In the genomic region with DNA sequence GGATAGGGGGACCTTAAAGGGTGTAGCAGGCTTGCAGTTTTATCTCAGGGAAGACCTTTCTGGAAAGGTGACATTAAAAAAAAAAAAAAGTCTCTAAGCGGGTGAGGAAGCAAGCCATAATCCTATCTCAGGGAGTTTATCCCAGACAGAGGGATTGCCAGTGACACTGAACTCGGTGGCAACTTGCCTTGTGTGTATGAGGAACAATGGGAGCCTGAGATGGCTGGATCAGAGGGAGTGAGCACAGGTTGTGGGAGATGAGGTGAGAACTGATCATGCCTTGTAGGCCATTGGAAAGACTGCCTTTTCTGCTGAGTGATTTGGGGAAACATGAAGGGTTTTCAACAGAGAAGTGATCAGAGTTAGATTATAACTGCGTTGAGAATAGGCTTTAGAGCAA, we compare ENCODE assay signal across 18 cellular contexts. TPM values are rescaled to one million over a fixed set of nuclear protein-coding genes. Genes with fewer than 3 reads are reported as not detected.
"Had no signal": no experiment of that assay in that cellular context is flagged by ENCODE, and none has a peak within 500 bp of the region (broad histone marks: within the 10 kb centered on the region; RNA-seq: fewer than 3 reads in every experiment).

No MANE protein-coding gene starts in this region.

- H3K9me3 Mint-ChIP-seq: effector memory CD8-positive, alpha-beta T cell; nephron had no signal

- H3K4me1 ChIP-seq: thyroid gland had no signal

- ATAC-seq: effector memory CD8-positive, alpha-beta T cell; foreskin keratinocyte; left ventricle myocardium superior; sciatic nerve; T-helper 17 cell had no signal

- H3K27ac Mint-ChIP-seq: nephron, T-helper 17 cell had no signal

- H3K4me3 ChIP-seq: thyroid gland had no signal

- H3K27ac ChIP-seq: brain microvascular endothelial cell, foreskin keratinocyte, thyroid gland had no signal

- H3K4me1 Mint-ChIP-seq: nephron had no signal

- H3K27me3 Mint-ChIP-seq: effector memory CD8-positive, alpha-beta T cell; T-helper 17 cell had no signal

- H3K36me3 ChIP-seq: brain microvascular endothelial cell, thyroid gland had no signal

- H3K9me3 ChIP-seq: thyroid gland had no signal

- DNase-seq: activated CD4-positive, alpha-beta T cell treated with anti-CD3 and anti-CD28 coated beads, Interleukin-2, amount 50 U/mL, for 1 hour; activated CD4-positive, CD25-positive, alpha-beta regulatory T cell; activated CD8-positive, alpha-beta memory T cell treated with anti-CD3 and anti-CD28 coated beads for 24 hours; activated naive CD4-positive, alpha-beta T cell treated with Interleukin-2 at 50 U/mL for 16 hours; brain microvascular endothelial cell; cortex of kidney; effector memory CD8-positive, alpha-beta T cell; glutamatergic neuron; left ventricle myocardium superior; mesenchymal stem cell; T-helper 17 cell; thyroid gland had no signal

- H3K27me3 ChIP-seq: brain microvascular endothelial cell, foreskin keratinocyte, thyroid gland had no signal

- H3K4me3 Mint-ChIP-seq: effector memory CD8-positive, alpha-beta T cell; nephron; T-helper 17 cell had no signal

RNA-seq across cellular contexts. Expression of a gene that starts 31.1 kb away (rescaled TPM):
- total RNA-seq: foreskin keratinocyte, kidney epithelial cell, osteoblast, urinary bladder had no signal
- polyA plus RNA-seq: foreskin keratinocyte had no signal
